ENCODE assay signal across 22 cellular contexts in genomic region chr19:51082641-51083040, GRCh38. TPM values are rescaled to one million over a fixed set of nuclear protein-coding genes. Genes with fewer than 3 reads are reported as not detected.
A peak's percentile ranks its signal among the peaks of the same experiment; 100 is the strongest.
DNase-seq lines count a peak whose midpoint lies in the region; ATAC-seq and TF ChIP-seq lines count a peak whose summit lies in the region.
"Had no signal": no experiment of that assay in that cellular context is flagged by ENCODE, and none has a peak within 500 bp of the region (broad histone marks: within the 10 kb centered on the region; RNA-seq: fewer than 3 reads in every experiment).

A gene with protein sequence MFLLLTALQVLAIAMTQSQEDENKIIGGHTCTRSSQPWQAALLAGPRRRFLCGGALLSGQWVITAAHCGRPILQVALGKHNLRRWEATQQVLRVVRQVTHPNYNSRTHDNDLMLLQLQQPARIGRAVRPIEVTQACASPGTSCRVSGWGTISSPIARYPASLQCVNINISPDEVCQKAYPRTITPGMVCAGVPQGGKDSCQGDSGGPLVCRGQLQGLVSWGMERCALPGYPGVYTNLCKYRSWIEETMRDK (minus strand): TSS chr19:51082887. CDS start chr19:51082614, 273 bp downstream.

- H3K27me3 Mint-ChIP-seq in activated T-helper 17 cell treated with anti-CD3 and anti-CD28 coated beads, Interleukin-2, amount 50 U/mL, for 72 hours, result peaks cover 10% of the 10 kb centered on the region

- WGBS in lower leg skin, 2 donors, result 29 to 36% methylated on average over 7 of the region's 7 CpGs

- no peaks in the 10 kb centered on the region for H3K9me3 Mint-ChIP-seq in activated T-helper 17 cell treated with anti-CD3 and anti-CD28 coated beads, Interleukin-2, amount 50 U/mL, for 72 hours
- H3K9me3 Mint-ChIP-seq: CD4-positive, alpha-beta memory T cell had no signal

- H3K9me3 ChIP-seq in SJCRH30 (replicated peaks), result no peaks in the 10 kb centered on the region
- H3K9me3 ChIP-seq: A549, Peyer's patch had no signal

- H3K27me3 ChIP-seq in SJCRH30, result peaks cover 10% of the 10 kb centered on the region
- H3K27me3 ChIP-seq: Peyer's patch had no signal

- TF ChIP-seq POLR2A in lower leg skin (IDR thresholded peaks at IDR 0.05), result no peak

- peaks cover 13% of the 10 kb centered on the region for H3K36me3 Mint-ChIP-seq in activated T-helper 17 cell treated with anti-CD3 and anti-CD28 coated beads, Interleukin-2, amount 50 U/mL, for 72 hours (ENCODE audit: low read depth)

- H3K4me3 ChIP-seq in lower leg skin (ENCODE audit: low read depth, poor library complexity, severe bottlenecking) (no peak within 1 kb of the TSS), SJCRH30 (no peak within 1 kb of the TSS)
- H3K4me3 ChIP-seq: A549, GM12878, Peyer's patch had no signal

- H3K4me1 ChIP-seq in SJCRH30, result no peaks in the 10 kb centered on the region
- H3K4me1 ChIP-seq: A549, Peyer's patch had no signal

- peaks cover 7% of the 10 kb centered on the region for H3K4me1 Mint-ChIP-seq in activated T-helper 17 cell treated with anti-CD3 and anti-CD28 coated beads, Interleukin-2, amount 50 U/mL, for 72 hours

- H3K27ac ChIP-seq in SJCRH30, result no peak within 1 kb of the TSS
- H3K27ac ChIP-seq: A549, Peyer's patch had no signal

- no peak for ATAC-seq in activated T-helper 17 cell treated with anti-CD3 and anti-CD28 coated beads, Interleukin-2, amount 50 U/mL, for 72 hours (replicated peaks)
- no peak for ATAC-seq in GM19467 (IDR thresholded peaks at IDR 0.05; ENCODE audit: unreplicated experiment)
- ATAC-seq: GM12878 had no signal

- TF ChIP-seq CTCF in lower leg skin (IDR thresholded peaks at IDR 0.05), result no peak

- DNase-seq in NCI-H748 (lab: John Stamatoyannopoulos, UW; ENCODE audit: unreplicated experiment) (peak; percentile 20), NCI-H748 treated with DMSO at 0.1 percent for 48 hours (lab: John Stamatoyannopoulos, UW) (no peak), DMS53 (lab: John Stamatoyannopoulos, UW) (peak; percentile 51), lower leg skin (ENCODE audit: low spot score in 2 of 2) (no peak), SJCRH30 (no peak), A172 (ENCODE audit: low spot score) (no peak)
- DNase-seq: CD4-positive, alpha-beta memory T cell; DMS153; EL; GOT3; NCI-H1105; NCI-H187 treated with DMSO at 0.1 percent for 48 hours; NCI-H2171 treated with DMSO at 0.1 percent for 48 hours; NCI-H446; NCI-H69; NK-92 treated with Interleukin-12 subunit alpha and Interleukin-12 subunit beta, amount 100 ng/mL, for 24 hours had no signal

- H3K4me3 Mint-ChIP-seq in activated T-helper 17 cell treated with anti-CD3 and anti-CD28 coated beads, Interleukin-2, amount 50 U/mL, for 72 hours, result no peak within 1 kb of the TSS
- H3K4me3 Mint-ChIP-seq: CD4-positive, alpha-beta memory T cell had no signal

- intact Hi-C loops in lower leg skin (cut with DNase I; ENCODE audit: low total_unique reads), result no loop called here

- peak within 1 kb of the TSS; percentile 41 for H3K27ac Mint-ChIP-seq in activated T-helper 17 cell treated with anti-CD3 and anti-CD28 coated beads, Interleukin-2, amount 50 U/mL, for 72 hours

- H3K36me3 ChIP-seq in SJCRH30, result no peaks in the 10 kb centered on the region
- H3K36me3 ChIP-seq: Peyer's patch had no signal

RNA-seq across cellular contexts. Expression of the gene that starts here (rescaled TPM):
- under 1 TPM; 0.26 to 0.77 TPM for total RNA-seq in activated T-helper 17 cell treated with anti-CD3 and anti-CD28 coated beads, Interleukin-2, amount 50 U/mL, for 72 hours
- total RNA-seq in lower leg skin, result 10 to 100 TPM in 3 of 4 donors, 1 to 10 TPM in 1; 8.3 to 18.3 (median 12.2) TPM
- not detected in 2 replicates for total RNA-seq in SJCRH30 (2014; rRNA removed; shearing (Covaris generic))
- not detected in 2 replicates for total RNA-seq in A172 (2014; rRNA removed; shearing (Covaris generic))
- total RNA-seq: GM12878, SK-MEL-5 had no signal

Comparison
In these comparisons a context has a peak if more than half of its experiments do, and no peak if none do; other contexts are left out.
1. DNase-seq: peak in NCI-H748 (single experiment) and DMS53 (single experiment); none in NCI-H748 treated with DMSO at 0.1 percent for 48 hours (single experiment), lower leg skin (0 of 2), SJCRH30 (0 of 2) and A172 (single experiment).